Comparison of ENCODE assay signal across 18 cellular contexts in genomic region chr16:84485255-84486010, GRCh38. TPM values are rescaled to one million over a fixed set of nuclear protein-coding genes. Genes with fewer than 3 reads are reported as not detected.
DNase-seq lines count a peak whose midpoint lies in the region; ATAC-seq and TF ChIP-seq lines count a peak whose summit lies in the region.
"Had no signal": no experiment of that assay in that cellular context is flagged by ENCODE, and none has a peak within 500 bp of the region (broad histone marks: within the 10 kb centered on the region; RNA-seq: fewer than 3 reads in every experiment).

No MANE protein-coding gene starts in this region.

- H3K4me1 ChIP-seq in PC-9 (replicated peaks; ENCODE audit: insufficient read depth): no peaks in the 10 kb centered on the region
- peaks cover 0 to 4% (median 0%) of the 10 kb centered on the region in 6 donors for H3K4me1 ChIP-seq in spleen
- H3K4me1 ChIP-seq: Caco-2 had no signal

- TF ChIP-seq CTCF in PC-9 (conservative IDR thresholded peaks at IDR 0.05) (no peak), spleen (IDR thresholded peaks at IDR 0.05 in 8 of 11, conservative IDR thresholded peaks at IDR 0.05 in 3 of 11) (no peak)

- H3K27ac ChIP-seq in PC-9 (no peak overlapping the region), spleen (no peak overlapping the region)
- H3K27ac ChIP-seq: RWPE1 had no signal

- CTCF ChIA-PET in PC-9 (lab: Charles Lee): no interaction called here

- TSS peak; percentile 10 for BruUV-seq in PC-9 (replicated peaks; lab: Mats Ljungman, UMichigan)

- no peaks in the 10 kb centered on the region for H3K9me2 ChIP-seq in PC-9 (ENCODE audit: insufficient read depth)

- DNase-seq in PC-9 (no peak), T-helper 17 cell (no peak), left colon (no peak), spleen (peak; percentile 7), DMS153 (lab: John Stamatoyannopoulos, UW) (no peak)
- DNase-seq in stimulated activated CD4-positive, alpha-beta T cell treated with anti-CD3 and anti-CD28 coated beads, Interleukin-2, amount 100 ng/mL, for 48 hours: no peak
- DNase-seq: CD4-positive, alpha-beta memory T cell; DMS 273 treated with DMSO at 0.1 percent for 48 hours; DND-41; MG63; NCI-H187; NCI-H2107; NCI-H748 treated with DMSO at 0.1 percent for 48 hours; SIG-M5 had no signal

- no peaks in the 10 kb centered on the region for H3K27me3 Mint-ChIP-seq in T-helper 17 cell
- H3K27me3 Mint-ChIP-seq: CD4-positive, alpha-beta memory T cell had no signal

- no peak overlapping the region for H2AFZ ChIP-seq in PC-9

- H3K4me2 ChIP-seq in PC-9: no peak overlapping the region

- no peaks in the 10 kb centered on the region; the same call in 1 of the 2 replicates for H4K20me1 ChIP-seq in PC-9 (ENCODE audit: insufficient read depth)

- peaks cover 2% of the 10 kb centered on the region for H3K4me1 Mint-ChIP-seq in T-helper 17 cell
- H3K4me1 Mint-ChIP-seq: CD4-positive, alpha-beta memory T cell had no signal

- H3K36me3 ChIP-seq in PC-9 (ENCODE audit: low read depth) (peaks cover 30% of the 10 kb centered on the region), spleen (peaks cover 0 to 92% (median 40%) of the 10 kb centered on the region in 6 donors)

- peaks cover 4% of the 10 kb centered on the region for H3K36me3 Mint-ChIP-seq in T-helper 17 cell (ENCODE audit: low read depth)

- TF ChIP-seq POLR2A in spleen (IDR thresholded peaks at IDR 0.05): no peak

- H3F3A ChIP-seq in PC-9 (ENCODE audit: insufficient read depth, low read depth): no peaks in the 10 kb centered on the region

- ATAC-seq in T-helper 17 cell: no peak
- peak; percentile 11 for ATAC-seq in left colon
- no peak for ATAC-seq in HG03039 (IDR thresholded peaks at IDR 0.05; ENCODE audit: unreplicated experiment)

- 89 to 95% (median 92%) methylated on average over 16 of the region's 16 CpGs for WGBS in spleen, 5 donors

- H3K27ac Mint-ChIP-seq in T-helper 17 cell: peak overlapping the region; percentile 34

- POLR2A ChIA-PET in PC-9 (lab: Charles Lee; ENCODE audit: unreplicated experiment): no interaction called here

- H3K79me2 ChIP-seq in PC-9 (ENCODE audit: low read depth): no peaks in the 10 kb centered on the region

- no peak overlapping the region for H3K4me3 Mint-ChIP-seq in T-helper 17 cell
- H3K4me3 Mint-ChIP-seq: CD4-positive, alpha-beta memory T cell had no signal

- intact Hi-C loops in PC-9 (cut with micrococcal nuclease; ENCODE audit: unreplicated experiment): loop anchor here (2.0 kb wide), 1 partner anchor 401 kb away; no protein-coding TSS in a partner anchor
- intact Hi-C loops in left colon (cut with DNase I, micrococcal nuclease): loop anchor here in 1 of 2 donors (5.0 kb wide), 1 partner anchor 208 kb away; no protein-coding TSS in a partner anchor
- intact Hi-C loops in spleen (cut with DNase I; ENCODE audit: low total_unique reads): loop anchor here (5.0 kb wide), 1 partner anchor 208 kb away; no protein-coding TSS in a partner anchor

- H3K27me3 ChIP-seq in PC-9 (ENCODE audit: insufficient read depth, low read depth) (no peaks in the 10 kb centered on the region), spleen (replicated peaks in 1 of 7) (no peaks in the 10 kb centered on the region)
- H3K27me3 ChIP-seq: MG63 had no signal

- H3K4me3 ChIP-seq in PC-9 (no peak overlapping the region), spleen (no peak overlapping the region)
- H3K4me3 ChIP-seq: GM12878, MG63 had no signal

- H3K9me3 ChIP-seq in PC-9 (ENCODE audit: insufficient read depth, low read depth): no peaks in the 10 kb centered on the region
- H3K9me3 ChIP-seq in T-helper 17 cell (ENCODE audit: control insufficient read depth, low read length, poor library complexity, severe bottlenecking): no peaks in the 10 kb centered on the region
- H3K9me3 ChIP-seq in spleen: no peaks in the 10 kb centered on the region
- H3K9me3 ChIP-seq: Caco-2, MG63 had no signal

RNA-seq across cellular contexts. Expression of gene MEAK7, which starts 19.0 kb away (rescaled TPM):
- total RNA-seq in PC-9 (2021) (73.4 and 74.6 TPM in 2 replicates), T-helper 17 cell (1 to 10 TPM; 5.7 to 8.9 TPM), left colon (10 to 100 TPM; 21.1 to 22.2 TPM), spleen (10 to 100 TPM in 5 of 7 donors, 1 to 10 TPM in 2; 9.4 to 14.9 (median 11.1) TPM)
- polyA plus RNA-seq in spleen: 1 to 10 TPM; 1.5 to 2.7 (median 1.5) TPM
